8 cellular contexts compared by ENCODE assay signal in the genomic region with DNA sequence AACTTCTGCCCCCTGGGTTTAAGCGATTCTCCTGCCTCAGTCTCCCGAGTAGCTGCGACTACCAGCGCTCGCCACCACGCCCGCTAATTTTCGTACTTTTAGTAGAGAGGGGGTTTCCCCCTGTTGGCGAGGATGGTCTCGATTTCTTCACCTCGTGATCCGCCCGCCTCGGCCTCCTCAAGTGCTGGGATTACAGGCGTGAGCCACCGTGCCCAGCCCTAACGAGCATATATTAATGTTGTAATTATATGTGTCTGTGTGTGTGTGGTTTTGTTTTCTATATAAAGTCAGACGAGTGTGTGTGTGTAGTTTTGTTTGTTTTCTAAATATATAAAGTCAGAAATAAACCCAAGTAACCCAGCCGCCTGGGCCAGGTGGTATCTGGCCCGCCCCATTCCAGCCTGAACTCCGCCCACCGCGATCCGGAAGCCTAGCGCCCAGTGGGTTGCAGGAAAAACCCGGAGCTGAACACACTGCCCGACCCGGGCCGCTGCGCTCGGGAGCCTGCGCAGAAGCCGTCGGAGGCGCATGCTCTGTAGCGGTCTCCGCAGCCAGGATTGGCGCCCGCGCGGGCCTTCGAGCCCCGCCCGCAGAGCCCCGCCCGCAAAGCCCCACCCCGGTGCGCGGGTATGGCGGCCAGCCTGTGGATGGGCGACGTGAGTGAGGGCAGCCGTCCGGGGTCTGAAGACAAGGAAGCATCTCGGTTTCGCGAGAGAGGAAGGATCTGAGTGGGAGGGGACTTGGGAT. TPM values are rescaled to one million over a fixed set of nuclear protein-coding genes. Genes with fewer than 3 reads are reported as not detected.
DNase-seq lines count a peak whose midpoint lies in the region; ATAC-seq and TF ChIP-seq lines count a peak whose summit lies in the region.

Gene TRNAU1AP (plus strand): TSS at position 604 of the 747 bp plus-strand sequence. CDS start 26 bp downstream, at position 630.

- peak; percentile 89 for ATAC-seq in HG03378 (IDR thresholded peaks at IDR 0.05; ENCODE audit: unreplicated experiment)

- DNase-seq in AML-193 (lab: John Stamatoyannopoulos, UW) (peak; percentile 91), NCI-H460 (ENCODE audit: extremely low read depth, low read depth) (peak; percentile 90), cerebellar cortex (ENCODE audit: low spot score) (peak; percentile 94), islet precursor cell (peak; percentile 98)
- peak; percentile 97 for DNase-seq in activated CD4-positive, CD25-positive, alpha-beta regulatory T cell treated with anti-CD3 and anti-CD28 coated beads, Interleukin-2, amount 50 U/mL, for 72 hours
- DNase-seq in stimulated activated CD4-positive, alpha-beta T cell treated with anti-CD3 and anti-CD28 coated beads, Interleukin-12 subunit alpha, Interleukin-12 subunit beta, amount 100 ng/mL, for 4 hours: peak; percentile 97

- TF ChIP-seq POLR2A in GM19099 (IDR thresholded peaks at IDR 0.05; ENCODE audit: extremely low read depth, insufficient read length, low read depth): peak; percentile 85

RNA-seq across cellular contexts. Expression of gene TRNAU1AP, which starts in this region (rescaled TPM):
- total RNA-seq in NCI-H460 (2014; rRNA removed; shearing (Covaris generic)): 11.5 and 15.4 TPM in 2 replicates
- polyA plus RNA-seq in NCI-H460 (2014; cell fraction: nucleus; rRNA removed): 10.8 and 11.8 TPM in 2 replicates

Comparison
In these comparisons a context has a peak if more than half of its experiments do, and no peak if none do; other contexts are left out.
1. Peak in every context shown above with its lines: DNase-seq and ATAC-seq.